8 cellular contexts compared by ENCODE assay signal in genomic region chr6:28383235-28384142, GRCh38. TPM values are rescaled to one million over a fixed set of nuclear protein-coding genes. Genes with fewer than 3 reads are reported as not detected.
DNase-seq lines count a peak whose midpoint lies in the region; ATAC-seq and TF ChIP-seq lines count a peak whose summit lies in the region.

No MANE protein-coding gene starts in this region.

- CTCF ChIA-PET in SK-N-SH (lab: Yijun Ruan, JAX): interaction anchor here (0.6 to 3.7 kb wide), 8 partner anchors 11 to 242 kb away, joined by 3 to 28 read pairs (median 3); partner anchors contain the start of gene ZKSCAN8

- H3K4me3 ChIP-seq in SK-N-SH (ENCODE audit: low read depth in 2 of 2, low read length in 1 of 2) (peak overlapping the region; percentile 46 to 61), gastrocnemius medialis (peak overlapping the region; percentile 38 to 62 (median 55))

- TF ChIP-seq RAD21 in SK-N-SH (IDR thresholded peaks at IDR 0.05; ENCODE audit: low read length): no peak

- peak; percentile 74 for DNase-seq in DMS114 treated with DMSO at 0.1 percent for 48 hours (lab: John Stamatoyannopoulos, UW; ENCODE audit: unreplicated experiment)
- peak; percentile 50 for DNase-seq in SK-N-SH
- DNase-seq in caudate nucleus (lab: John Stamatoyannopoulos, UW): peak in 53 of 61 donors; percentile 1 to 62 (median 15)
- DNase-seq in iPS-NIHi7 (ENCODE audit: extremely low spot score): peak; percentile 89
- peak; percentile 69 to 72 for DNase-seq in gastrocnemius medialis
- no peak for DNase-seq in NCI-H510A (lab: John Stamatoyannopoulos, UW)

- H2AFZ ChIP-seq in SK-N-SH (ENCODE audit: low read depth): no peak overlapping the region

- H3K9me2 ChIP-seq in SK-N-SH: no peaks in the 10 kb centered on the region

- H3K36me3 ChIP-seq in SK-N-SH (replicated peaks in 1 of 2; ENCODE audit: control insufficient read depth in 1 of 2, insufficient read depth in 2 of 2, low read length in 1 of 2) (peaks cover 70 to 83% of the 10 kb centered on the region in 2 experiments), gastrocnemius medialis (peaks cover 0 to 7% of the 10 kb centered on the region in 2 donors)

- no peaks in the 10 kb centered on the region; a peak in 2 of 4 replicates for H3K4me1 ChIP-seq in SK-N-SH (ENCODE audit: control insufficient read depth in 1 of 2, insufficient read depth in 2 of 2, low read depth in 1 of 2, low read length in 1 of 2)
- no peaks in the 10 kb centered on the region for H3K4me1 ChIP-seq in gastrocnemius medialis

- TF ChIP-seq CTCF in SK-N-SH (IDR thresholded peaks at IDR 0.05) (peak; percentile 46), gastrocnemius medialis (IDR thresholded peaks at IDR 0.05 in 4 of 5, conservative IDR thresholded peaks at IDR 0.05 in 1 of 5) (no peak)

- intact Hi-C loops in gastrocnemius medialis (cut with DNase I; ENCODE audit: low total_unique reads): no loop called here

- 57% methylated on average over 19 of the region's 31 CpGs for WGBS in SK-N-SH (ENCODE audit: low lambda C conversion rate)

- POLR2A ChIA-PET in SK-N-SH (lab: Yijun Ruan, JAX): interaction anchor here (0.6 to 1.2 kb wide), 3 partner anchors 12 to 102 kb away, joined by 3 to 5 read pairs (median 5); partner anchors contain the start of gene PGBD1

- H3K79me2 ChIP-seq in SK-N-SH (ENCODE audit: insufficient read depth): peaks cover 29% of the 10 kb centered on the region

- H3K27me3 ChIP-seq in SK-N-SH (ENCODE audit: insufficient read depth) (no peaks in the 10 kb centered on the region), gastrocnemius medialis (peaks cover 0 to 3% (median 0%) of the 10 kb centered on the region in 3 donors)

- H3K9ac ChIP-seq in SK-N-SH: 0 out of 2 replicates have a peak overlapping the region, but pooled peaks have one; percentile 32

- peak in 1 of 2 donors; percentile 16 for TF ChIP-seq POLR2A in gastrocnemius medialis (IDR thresholded peaks at IDR 0.05)

- peaks cover 17% of the 10 kb centered on the region for H3F3A ChIP-seq in SK-N-SH (replicated peaks; ENCODE audit: insufficient read depth)

- no peaks in the 10 kb centered on the region for H4K20me1 ChIP-seq in SK-N-SH (ENCODE audit: insufficient read depth)

- in situ Hi-C loops in gastrocnemius medialis (cut with MboI; ENCODE audit: low sequenced_read_pairs in 4 of 4): no loop called here

- ATAC-seq in GM19463 (IDR thresholded peaks at IDR 0.05; ENCODE audit: unreplicated experiment): peak; percentile 95
- peak; percentile 68 for ATAC-seq in HG03575 (IDR thresholded peaks at IDR 0.05; ENCODE audit: extremely low read depth, insufficient number of reproducible peaks, low FRiP score, unreplicated experiment)
- peak; percentile 90 to 96 for ATAC-seq in gastrocnemius medialis

- H3K27ac ChIP-seq in SK-N-SH (ENCODE audit: low read depth in 2 of 2, low read length in 1 of 2) (peak overlapping the region in 1 of 2 experiments; percentile 23; a peak in 3 of 4 replicates), caudate nucleus (ENCODE audit: low read depth, low read length) (no peak overlapping the region), gastrocnemius medialis (peak overlapping the region; percentile 51 to 76 (median 63))

- no peak for TF ChIP-seq EP300 in SK-N-SH (IDR thresholded peaks at IDR 0.05; ENCODE audit: borderline replicate concordance in 1 of 2, low read depth in 1 of 2, low read length in 1 of 2)

- H3K9me3 ChIP-seq in SK-N-SH (0 out of 2 replicates have a peak, but pooled peaks cover 7% of the 10 kb centered on the region), gastrocnemius medialis (no peaks in the 10 kb centered on the region)

- peak overlapping the region; percentile 71 for H3K4me2 ChIP-seq in SK-N-SH

TF ChIP-seq in SK-N-SH, 30 proteins besides CTCF, POLR2A, EP300 and RAD21 (continues in another document):
- TF ChIP-seq TCF12 (IDR thresholded peaks at IDR 0.05): no peak
- no peak for TF ChIP-seq FOXM1 (IDR thresholded peaks at IDR 0.05; ENCODE audit: low read depth)
- TF ChIP-seq TAF1 (IDR thresholded peaks at IDR 0.05; ENCODE audit: borderline replicate concordance, low read depth, low read length): no peak
- TF ChIP-seq IRF3 (IDR thresholded peaks at IDR 0.05; ENCODE audit: low read depth, low read length): no peak
- no peak for TF ChIP-seq FOSL2 (IDR thresholded peaks at IDR 0.05; ENCODE audit: borderline replicate concordance, low read depth)
- TF ChIP-seq EZH2phosphoT487 (IDR thresholded peaks at IDR 0.05; ENCODE audit: borderline replicate concordance, low read depth): no peak
- no peak for TF ChIP-seq RFX5 (IDR thresholded peaks at IDR 0.05; ENCODE audit: low read length)
- TF ChIP-seq FOXJ3 (CRISPR knock-in tag; IDR thresholded peaks at IDR 0.05): no peak
- no peak for TF ChIP-seq JUND (IDR thresholded peaks at IDR 0.05)
- TF ChIP-seq CHD2 (IDR thresholded peaks at IDR 0.05; ENCODE audit: low read length, partially characterized antibody): no peak
- TF ChIP-seq ELF1 (IDR thresholded peaks at IDR 0.05): no peak
- TF ChIP-seq MAX (IDR thresholded peaks at IDR 0.05; ENCODE audit: low read depth): peak; percentile 89
- TF ChIP-seq RCOR1 (IDR thresholded peaks at IDR 0.05; ENCODE audit: low read length): no peak
- no peak for TF ChIP-seq GATA2 (CRISPR knock-in tag; IDR thresholded peaks at IDR 0.05)
- TF ChIP-seq SMC3 (IDR thresholded peaks at IDR 0.05; ENCODE audit: low read depth, low read length): no peak
- peak; percentile 52; the same call in 1 of the 2 replicates for TF ChIP-seq SIN3A (IDR thresholded peaks at IDR 0.05; ENCODE audit: borderline replicate concordance, low read depth, low read length)
- TF ChIP-seq GABPA (IDR thresholded peaks at IDR 0.05; ENCODE audit: low read depth): no peak
- TF ChIP-seq TEAD4 (IDR thresholded peaks at IDR 0.05; ENCODE audit: borderline replicate concordance, insufficient read depth): no peak
- TF ChIP-seq YY1 (IDR thresholded peaks at IDR 0.05; ENCODE audit: low read depth): no peak
- no peak for TF ChIP-seq NFIC (IDR thresholded peaks at IDR 0.05; ENCODE audit: borderline replicate concordance)
- TF ChIP-seq USF2 (IDR thresholded peaks at IDR 0.05; ENCODE audit: borderline replicate concordance, low read depth, low read length): no peak
- no peak for TF ChIP-seq ZBTB33 (IDR thresholded peaks at IDR 0.05; ENCODE audit: borderline replicate concordance, low read depth)

RNA-seq across cellular contexts. Expression of gene ZSCAN12, which starts 16.1 kb away (rescaled TPM):
- 1.6 and 2.5 TPM in 2 replicates for polyA plus RNA-seq in SK-N-SH (2012; rRNA removed)
- 2.2 and 2.4 TPM in 2 replicates for polyA plus RNA-seq in SK-N-SH (2012; cell fraction: cytosol; rRNA removed)
- polyA plus RNA-seq in SK-N-SH (2012; cell fraction: nucleus; rRNA removed): 2.0 and 3.0 TPM in 2 replicates
- total RNA-seq in gastrocnemius medialis: 1 to 10 TPM in 1 of 4 donors, under 1 TPM in 3; 0.42 to 1.9 (median 0.63) TPM

RNA-seq across cellular contexts. Expression of gene ZKSCAN3, which starts 33.7 kb away (rescaled TPM):
- polyA plus RNA-seq in SK-N-SH (2012; rRNA removed): 2.6 and 3.0 TPM in 2 replicates
- 2.6 and 2.7 TPM in 2 replicates for polyA plus RNA-seq in SK-N-SH (2012; cell fraction: cytosol; rRNA removed)
- 3.5 and 4.6 TPM in 2 replicates for polyA plus RNA-seq in SK-N-SH (2012; cell fraction: nucleus; rRNA removed)
- 1 to 10 TPM; 1.5 to 4.5 (median 2.4) TPM for total RNA-seq in gastrocnemius medialis

RNA-seq across cellular contexts. Expression of gene ZSCAN31, which starts 47.5 kb away (rescaled TPM):
- polyA plus RNA-seq in SK-N-SH (2012; rRNA removed): 1.9 and 2.1 TPM in 2 replicates
- 2.0 and 2.3 TPM in 2 replicates for polyA plus RNA-seq in SK-N-SH (2012; cell fraction: cytosol; rRNA removed)
- polyA plus RNA-seq in SK-N-SH (2012; cell fraction: nucleus; rRNA removed): 2.1 and 3.1 TPM in 2 replicates
- total RNA-seq in gastrocnemius medialis: 10 to 100 TPM in 2 of 4 donors, 1 to 10 TPM in 2; 2.4 to 14.1 (median 7.5) TPM

RNA-seq across cellular contexts. Expression of gene ZSCAN23, which starts 59.8 kb away (rescaled TPM):
- polyA plus RNA-seq in SK-N-SH (2012; rRNA removed): 2.0 and 2.1 TPM in 2 replicates
- 1.5 and 1.6 TPM in 2 replicates for polyA plus RNA-seq in SK-N-SH (2012; cell fraction: cytosol; rRNA removed)
- 2.8 and 4.1 TPM in 2 replicates for polyA plus RNA-seq in SK-N-SH (2012; cell fraction: nucleus; rRNA removed)
- under 1 TPM in 2 of 4 donors, not detected in 2; 0.25 to 0.62 TPM for total RNA-seq in gastrocnemius medialis
